31 cellular contexts compared by ENCODE assay signal in genomic region chr9:91025856-91026255, GRCh38.
"Had no signal": no experiment of that assay in that cellular context is flagged by ENCODE, and none has a peak within 500 bp of the region (broad histone marks: within the 10 kb centered on the region; RNA-seq: fewer than 3 reads in every experiment).

No MANE protein-coding gene starts in this region.

- H3K36me3 ChIP-seq: adrenal gland, gastrocnemius medialis, heart left ventricle had no signal

- H3K36me3 Mint-ChIP-seq: activated naive CD4-positive, alpha-beta T cell treated with anti-CD3 and anti-CD28 coated beads, Interleukin-2, amount 50 U/mL, for 24 hours; activated naive CD8-positive, alpha-beta T cell treated with anti-CD3 and anti-CD28 coated beads for 36 hours had no signal

- H3K27ac ChIP-seq: adrenal gland, body of pancreas, dorsolateral prefrontal cortex, foreskin keratinocyte, gastrocnemius medialis, heart left ventricle had no signal

- H3K4me3 Mint-ChIP-seq: activated CD4-positive, alpha-beta T cell treated with anti-CD3 and anti-CD28 coated beads for 36 hours; activated CD4-positive, alpha-beta T cell treated with anti-CD3 and anti-CD28 coated beads, Interleukin-2, amount 10 ng/mL, durations not matched to agents 7 days and 5 days; activated CD8-positive, alpha-beta memory T cell treated with anti-CD3 and anti-CD28 coated beads, Interleukin-2, amount 10 ng/mL, durations not matched to agents 7 days and 5 days; activated CD8-positive, alpha-beta T cell treated with anti-CD3 and anti-CD28 coated beads, Interleukin-2, amount 10 ng/mL, durations not matched to agents 7 days and 5 days; activated naive CD4-positive, alpha-beta T cell treated with anti-CD3 and anti-CD28 coated beads for 36 hours; activated naive CD4-positive, alpha-beta T cell treated with anti-CD3 and anti-CD28 coated beads, Interleukin-2, amount 50 U/mL, for 24 hours; activated naive CD8-positive, alpha-beta T cell treated with anti-CD3 and anti-CD28 coated beads for 36 hours; activated naive CD8-positive, alpha-beta T cell treated with anti-CD3 and anti-CD28 coated beads, Interleukin-2, amount 50 U/mL, for 24 hours; activated T-helper 1 cell treated with anti-CD3 and anti-CD28 coated beads, Interleukin-12 subunit alpha, Interleukin-12 subunit beta, Interleukin-2, Interleukin-4 antibody, amounts not matched to agents 30 ng/mL and 10 ng/mL and 1 ng/mL, durations not matched to agents 14 hours and 24 hours and 36 hours; endodermal cell had no signal

- H3K4me1 ChIP-seq: adrenal gland, body of pancreas, foreskin keratinocyte, gastrocnemius medialis, heart left ventricle had no signal

- H3K4me1 Mint-ChIP-seq: activated naive CD4-positive, alpha-beta T cell treated with anti-CD3 and anti-CD28 coated beads, Interleukin-2, amount 50 U/mL, for 24 hours; activated naive CD8-positive, alpha-beta T cell treated with anti-CD3 and anti-CD28 coated beads for 36 hours; activated naive CD8-positive, alpha-beta T cell treated with anti-CD3 and anti-CD28 coated beads, Interleukin-2, amount 50 U/mL, for 24 hours had no signal

- DNase-seq: activated CD4-positive, alpha-beta T cell treated with anti-CD3 and anti-CD28 coated beads for 36 hours; activated CD4-positive, alpha-beta T cell treated with anti-CD3 and anti-CD28 coated beads, Interleukin-2, amount 10 ng/mL, durations not matched to agents 7 days and 5 days; activated CD4-positive, alpha-beta T cell treated with anti-CD3 and anti-CD28 coated beads, Interleukin-2, amount 50 U/mL, for 48 hours; activated CD4-positive, CD25-positive, alpha-beta regulatory T cell; activated CD4-positive, CD25-positive, alpha-beta regulatory T cell treated with anti-CD3 and anti-CD28 coated beads, Interleukin-2, amount 50 U/mL, for 72 hours; activated CD8-positive, alpha-beta memory T cell treated with anti-CD3 and anti-CD28 coated beads, Interleukin-2, amount 10 ng/mL, durations not matched to agents 7 days and 5 days; activated CD8-positive, alpha-beta memory T cell treated with anti-CD3 and anti-CD28 coated beads, Interleukin-2, amount 50 U/mL, for 4 hours; activated CD8-positive, alpha-beta T cell treated with anti-CD3 and anti-CD28 coated beads, Interleukin-2, amount 10 ng/mL, durations not matched to agents 7 days and 5 days; activated effector memory CD4-positive, alpha-beta T cell treated with anti-CD3 and anti-CD28 coated beads, Interleukin-2, amount 50 U/mL, for 16 hours; activated naive CD4-positive, alpha-beta T cell treated with anti-CD3 and anti-CD28 coated beads for 36 hours; activated naive CD8-positive, alpha-beta T cell treated with anti-CD3 and anti-CD28 coated beads for 36 hours; activated naive CD8-positive, alpha-beta T cell treated with anti-CD3 and anti-CD28 coated beads, Interleukin-2, amount 50 U/mL, for 24 hours; activated T-cell treated with anti-CD3 and anti-CD28 coated beads, Interleukin-2, amount 50 U/mL, for 1 hour; activated T-cell treated with anti-CD3 and anti-CD28 coated beads, Interleukin-2, amount 50 U/mL, for 48 hours; adrenal gland; amygdala; aorta; body of pancreas; caudate nucleus; dorsolateral prefrontal cortex; effector memory CD4-positive, alpha-beta T cell; endodermal cell; foreskin keratinocyte; gastrocnemius medialis; glutamatergic neuron; heart left ventricle; T-helper 2 cell had no signal

- H3K9me3 ChIP-seq: adrenal gland, body of pancreas, gastrocnemius medialis, heart left ventricle had no signal

- H3K27me3 Mint-ChIP-seq: activated CD8-positive, alpha-beta memory T cell treated with anti-CD3 and anti-CD28 coated beads, Interleukin-2, amount 10 ng/mL, durations not matched to agents 7 days and 5 days had no signal

- H3K4me3 ChIP-seq: adrenal gland, body of pancreas, dorsolateral prefrontal cortex, gastrocnemius medialis, heart left ventricle had no signal

- H3K9me3 Mint-ChIP-seq: activated naive CD4-positive, alpha-beta T cell treated with anti-CD3 and anti-CD28 coated beads for 36 hours; activated naive CD4-positive, alpha-beta T cell treated with anti-CD3 and anti-CD28 coated beads, Interleukin-2, amount 50 U/mL, for 24 hours; activated naive CD8-positive, alpha-beta T cell treated with anti-CD3 and anti-CD28 coated beads for 36 hours; activated naive CD8-positive, alpha-beta T cell treated with anti-CD3 and anti-CD28 coated beads, Interleukin-2, amount 50 U/mL, for 24 hours had no signal

- FAIRE-seq: colon had no signal

- H3K27ac Mint-ChIP-seq: activated CD4-positive, alpha-beta T cell treated with anti-CD3 and anti-CD28 coated beads for 36 hours; activated CD4-positive, alpha-beta T cell treated with anti-CD3 and anti-CD28 coated beads, Interleukin-2, amount 10 ng/mL, durations not matched to agents 7 days and 5 days; activated CD8-positive, alpha-beta memory T cell treated with anti-CD3 and anti-CD28 coated beads, Interleukin-2, amount 10 ng/mL, durations not matched to agents 7 days and 5 days; activated CD8-positive, alpha-beta T cell treated with anti-CD3 and anti-CD28 coated beads, Interleukin-2, amount 10 ng/mL, durations not matched to agents 7 days and 5 days; activated naive CD4-positive, alpha-beta T cell treated with anti-CD3 and anti-CD28 coated beads for 36 hours; activated naive CD4-positive, alpha-beta T cell treated with anti-CD3 and anti-CD28 coated beads, Interleukin-2, amount 50 U/mL, for 24 hours; activated naive CD8-positive, alpha-beta T cell treated with anti-CD3 and anti-CD28 coated beads for 36 hours; activated naive CD8-positive, alpha-beta T cell treated with anti-CD3 and anti-CD28 coated beads, Interleukin-2, amount 50 U/mL, for 24 hours; activated T-helper 1 cell treated with anti-CD3 and anti-CD28 coated beads, Interleukin-12 subunit alpha, Interleukin-12 subunit beta, Interleukin-2, Interleukin-4 antibody, amounts not matched to agents 30 ng/mL and 10 ng/mL and 1 ng/mL, durations not matched to agents 14 hours and 24 hours and 36 hours; activated T-helper 2 cell treated with anti-CD3 and anti-CD28 coated beads, Interferon-gamma antibody, Interleukin-2, Interleukin-4, amounts not matched to agents 10 μg/mL and 5 μg/mL and 100 μg/mL, durations not matched to agents 14 hours and 24 hours and 36 hours; endodermal cell had no signal
